6 cellular contexts compared by ENCODE assay signal in the genomic region with DNA sequence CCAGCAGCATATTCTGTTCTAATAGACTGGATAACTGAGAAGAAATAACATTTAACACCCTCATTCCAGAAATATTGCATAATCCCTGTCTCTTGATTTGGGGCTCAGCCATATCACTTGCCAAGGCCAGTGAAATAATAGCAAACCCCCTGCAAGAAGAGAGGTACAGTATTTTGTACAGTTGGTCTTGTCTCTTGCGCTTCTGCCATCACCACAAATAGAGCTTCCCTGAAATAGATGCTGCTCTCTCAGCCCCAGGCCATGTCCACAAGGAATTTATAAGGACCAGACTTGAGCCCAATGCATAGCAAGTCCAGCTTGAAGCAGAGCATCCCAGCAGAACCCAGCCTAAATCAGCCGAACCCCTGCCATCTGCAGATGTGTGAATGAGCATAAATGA.
"Had no signal": no experiment of that assay in that cellular context is flagged by ENCODE, and none has a peak within 500 bp of the region (broad histone marks: within the 10 kb centered on the region; RNA-seq: fewer than 3 reads in every experiment).

No MANE protein-coding gene starts in this region.

- H2AFZ ChIP-seq: GM23338 had no signal

- DNase-seq: H9, HCEC 1CT, IMR-90, KG1 had no signal

- H3K4me3 ChIP-seq: GM23338, K562 had no signal

- H3K4me2 ChIP-seq: GM23338 had no signal

- ATAC-seq: GM23338, K562 had no signal
